In genomic region chr5:80275347-80275746, GRCh38 we compare ENCODE assay signal across 9 cellular contexts. TPM values are rescaled to one million over a fixed set of nuclear protein-coding genes. Genes with fewer than 3 reads are reported as not detected.
A peak's percentile ranks its signal among the peaks of the same experiment; 100 is the strongest.
DNase-seq lines count a peak whose midpoint lies in the region; ATAC-seq, FAIRE-seq and TF ChIP-seq lines count a peak whose summit lies in the region.
"Had no signal": no experiment of that assay in that cellular context is flagged by ENCODE, and none has a peak within 500 bp of the region (broad histone marks: within the 10 kb centered on the region; RNA-seq: fewer than 3 reads in every experiment).

No MANE protein-coding gene starts in this region.

- no peaks in the 10 kb centered on the region for H3K9me3 ChIP-seq in HEK293 (ENCODE audit: control insufficient read depth, insufficient read depth, low read depth, low read length)
- H3K9me3 ChIP-seq in kidney (ENCODE audit: control insufficient read depth in 1 of 2, low read length in 2 of 2), result no peaks in the 10 kb centered on the region

- no peak for FAIRE-seq in kidney (lab: Jason Lieb, UNC)

- H3K4me1 Mint-ChIP-seq in Calu3 (ENCODE audit: low read depth, unreplicated experiment), result no peaks in the 10 kb centered on the region
- H3K4me1 Mint-ChIP-seq in activated CD8-positive, alpha-beta T cell treated with anti-CD3 and anti-CD28 coated beads, Interleukin-2, amount 10 ng/mL, durations not matched to agents 7 days and 5 days (ENCODE audit: low read depth), result peaks cover 21% of the 10 kb centered on the region

- H3K4me3 Mint-ChIP-seq in Calu3 (ENCODE audit: low read depth, unreplicated experiment), result no peak overlapping the region
- no peak overlapping the region for H3K4me3 Mint-ChIP-seq in activated CD8-positive, alpha-beta T cell treated with anti-CD3 and anti-CD28 coated beads, Interleukin-2, amount 10 ng/mL, durations not matched to agents 7 days and 5 days

- ATAC-seq in activated CD8-positive, alpha-beta T cell treated with anti-CD3 and anti-CD28 coated beads, Interleukin-2, amount 10 ng/mL, durations not matched to agents 7 days and 5 days, result peak; percentile 63
- ATAC-seq in HG02885 (IDR thresholded peaks at IDR 0.05; ENCODE audit: poor library complexity, unreplicated experiment) (no peak), HG03469 (IDR thresholded peaks at IDR 0.05; ENCODE audit: unreplicated experiment) (no peak)

- H3K36me3 Mint-ChIP-seq in Calu3 (ENCODE audit: insufficient read depth, unreplicated experiment), result no peaks in the 10 kb centered on the region
- H3K36me3 Mint-ChIP-seq in activated CD8-positive, alpha-beta T cell treated with anti-CD3 and anti-CD28 coated beads, Interleukin-2, amount 10 ng/mL, durations not matched to agents 7 days and 5 days (ENCODE audit: low read depth), result no peaks in the 10 kb centered on the region

- H3K27me3 Mint-ChIP-seq in Calu3 (ENCODE audit: unreplicated experiment), result no peaks in the 10 kb centered on the region
- no peaks in the 10 kb centered on the region for H3K27me3 Mint-ChIP-seq in activated CD8-positive, alpha-beta T cell treated with anti-CD3 and anti-CD28 coated beads, Interleukin-2, amount 10 ng/mL, durations not matched to agents 7 days and 5 days (ENCODE audit: low read depth)

- H3K27ac ChIP-seq in HEK293 (ENCODE audit: extremely low read depth, low read depth, low read length), result no peak overlapping the region
- no peak overlapping the region for H3K27ac ChIP-seq in kidney (ENCODE audit: low read depth in 2 of 2, low read length in 2 of 2)

- peak; percentile 33 for TF ChIP-seq CTCF in Calu3 (IDR thresholded peaks at IDR 0.05; ENCODE audit: unreplicated experiment)
- peak; percentile 51; the same call in 1 of the 2 replicates for TF ChIP-seq CTCF in HEK293 (tag by site-specific recombination; IDR thresholded peaks at IDR 0.05)
- peak; percentile 44 for TF ChIP-seq CTCF in kidney (IDR thresholded peaks at IDR 0.05; ENCODE audit: borderline replicate concordance, extremely low read depth, insufficient read depth)

- POLR2A ChIA-PET in HEK293 (lab: Yijun Ruan, JAX), result no interaction called here
- POLR2A ChIA-PET in activated CD8-positive, alpha-beta T cell treated with anti-CD3 and anti-CD28 coated beads, Interleukin-2, amount 10 ng/mL, durations not matched to agents 7 days and 5 days (lab: Charles Lee), result interaction anchor here (0.6 kb wide), 1 partner anchor 285 kb away, joined by 3 read pairs; no protein-coding TSS in a partner anchor

- no peak overlapping the region for H3K9ac ChIP-seq in kidney (ENCODE audit: low read length in 2 of 2)

- intact Hi-C loops in Calu3 (cut with micrococcal nuclease; ENCODE audit: unreplicated experiment), result loop anchor here (1.0 kb wide), 1 partner anchor 184 kb away; no protein-coding TSS in a partner anchor
- intact Hi-C loops in kidney (cut with DNase I), result no loop called here

- DNase-seq in Calu3 (peak; percentile 38), kidney (no peak), mucosa of gallbladder (ENCODE audit: low spot score) (no peak), NCI-H1105 treated with DMSO at 0.1 percent for 48 hours (lab: John Stamatoyannopoulos, UW) (no peak)
- DNase-seq in activated CD8-positive, alpha-beta T cell treated with anti-CD3 and anti-CD28 coated beads, Interleukin-2, amount 10 ng/mL, durations not matched to agents 7 days and 5 days, result peak; percentile 50

- H3K27ac Mint-ChIP-seq in Calu3 (ENCODE audit: unreplicated experiment), result no peak overlapping the region
- no peak overlapping the region for H3K27ac Mint-ChIP-seq in activated CD8-positive, alpha-beta T cell treated with anti-CD3 and anti-CD28 coated beads, Interleukin-2, amount 10 ng/mL, durations not matched to agents 7 days and 5 days

- CTCF ChIA-PET in Calu3 (lab: Charles Lee) (interaction anchor here (0.7 to 1.0 kb wide), 4 partner anchors 18 to 184 kb away, joined by 4 to 12 read pairs (median 6); partner anchors contain the start of gene SERINC5), HEK293 (lab: Yijun Ruan, JAX) (interaction anchor here (0.5 to 3.9 kb wide), 10 partner anchors 10 to 1148 kb away, joined by 3 to 23 read pairs (median 4); no protein-coding TSS in a partner anchor)
- CTCF ChIA-PET in activated CD8-positive, alpha-beta T cell treated with anti-CD3 and anti-CD28 coated beads, Interleukin-2, amount 10 ng/mL, durations not matched to agents 7 days and 5 days (lab: Charles Lee), result interaction anchor here (0.7 to 2.5 kb wide), 22 partner anchors 9 to 192 kb away, joined by 3 to 35 read pairs (median 4); no protein-coding TSS in a partner anchor

- H3K4me3 ChIP-seq in HEK293 (ENCODE audit: low read depth, low read length), result no peak overlapping the region
- H3K4me3 ChIP-seq in kidney (ENCODE audit: low read length in 2 of 2), result no peak overlapping the region

- H3K4me1 ChIP-seq in HEK293 (ENCODE audit: control insufficient read depth, insufficient read depth, low read length) (no peaks in the 10 kb centered on the region), kidney (ENCODE audit: control insufficient read depth in 1 of 2, insufficient read depth in 1 of 2, low read depth in 1 of 2, low read length in 2 of 2) (no peaks in the 10 kb centered on the region)

- H3K36me3 ChIP-seq in HEK293 (ENCODE audit: control insufficient read depth in 2 of 2, insufficient read depth in 1 of 2, low read length in 2 of 2), result no peaks in the 10 kb centered on the region
- H3K36me3 ChIP-seq in kidney (ENCODE audit: control insufficient read depth in 1 of 2, insufficient read depth in 2 of 2, low read length in 2 of 2), result no peaks in the 10 kb centered on the region

- no peaks in the 10 kb centered on the region for H3K9me3 Mint-ChIP-seq in Calu3 (ENCODE audit: low read depth, unreplicated experiment)
- no peaks in the 10 kb centered on the region for H3K9me3 Mint-ChIP-seq in activated CD8-positive, alpha-beta T cell treated with anti-CD3 and anti-CD28 coated beads, Interleukin-2, amount 10 ng/mL, durations not matched to agents 7 days and 5 days (ENCODE audit: insufficient read depth)

- no TSS peak for BruUV-seq in Calu3 (replicated peaks; lab: Mats Ljungman, UMichigan)

TF ChIP-seq in HEK293, 187 proteins besides CTCF, POLR2A, EP300 and RAD21 (continues in another document):
- TF ChIP-seq ZNF404 (tag by site-specific recombination; IDR thresholded peaks at IDR 0.05) (no peak), ZNF324 (tag by site-specific recombination; IDR thresholded peaks at IDR 0.05) (no peak), ZNF362 (tag by site-specific recombination; IDR thresholded peaks at IDR 0.05) (0 out of 2 replicates have a peak, but pooled peaks have one; percentile 13), GLIS2 (tag by site-specific recombination; IDR thresholded peaks at IDR 0.05) (no peak), ZNF549 (tag by site-specific recombination; IDR thresholded peaks at IDR 0.05) (no peak), ZNF654 (tag by site-specific recombination; IDR thresholded peaks at IDR 0.05; ENCODE audit: low read depth) (peak; percentile 65), ZNF513 (tag by site-specific recombination; IDR thresholded peaks at IDR 0.05) (no peak), PRDM1 (tag by site-specific recombination; IDR thresholded peaks at IDR 0.05) (no peak), GFI1B (tag by site-specific recombination; IDR thresholded peaks at IDR 0.05) (no peak)

RNA-seq across cellular contexts. Expression of gene SERINC5, which starts 19.5 kb away (rescaled TPM):
- total RNA-seq in Calu3 (2022) (47.0 and 49.2 TPM in 2 replicates), kidney (23.8 TPM), mucosa of gallbladder (87.2 TPM)
- 10 to 100 TPM; 52.5 to 54.5 TPM for total RNA-seq in activated CD8-positive, alpha-beta T cell treated with anti-CD3 and anti-CD28 coated beads, Interleukin-2, amount 10 ng/mL, durations not matched to agents 7 days and 5 days
- polyA plus RNA-seq in kidney (ENCODE audit: insufficient read depth, low read depth, low replicate concordance), result 3.9 TPM

RNA-seq across cellular contexts. Expression of gene SPZ1, which starts 44.5 kb away (rescaled TPM):
- total RNA-seq in Calu3 (2022) (not detected in 2 replicates), kidney (not detected), mucosa of gallbladder (not detected)
- not detected for total RNA-seq in activated CD8-positive, alpha-beta T cell treated with anti-CD3 and anti-CD28 coated beads, Interleukin-2, amount 10 ng/mL, durations not matched to agents 7 days and 5 days
- not detected for polyA plus RNA-seq in kidney (ENCODE audit: insufficient read depth, low read depth, low replicate concordance)
- total RNA-seq: subcutaneous adipose tissue had no signal

Comparison
In these comparisons a context has a peak if more than half of its experiments do, and no peak if none do; other contexts are left out.
1. DNase-seq: peak in Calu3 (single experiment) and activated CD8-positive, alpha-beta T cell treated with anti-CD3 and anti-CD28 coated beads, Interleukin-2, amount 10 ng/mL, durations not matched to agents 7 days and 5 days (single experiment); none in kidney (single experiment), mucosa of gallbladder (single experiment) and NCI-H1105 treated with DMSO at 0.1 percent for 48 hours (single experiment).
2. Peak in every context shown above with its lines, with median percentiles within 50 percentile points of each other: CTCF ChIP-seq.